ENCODE assay signal across 9 cellular contexts in the genomic region with DNA sequence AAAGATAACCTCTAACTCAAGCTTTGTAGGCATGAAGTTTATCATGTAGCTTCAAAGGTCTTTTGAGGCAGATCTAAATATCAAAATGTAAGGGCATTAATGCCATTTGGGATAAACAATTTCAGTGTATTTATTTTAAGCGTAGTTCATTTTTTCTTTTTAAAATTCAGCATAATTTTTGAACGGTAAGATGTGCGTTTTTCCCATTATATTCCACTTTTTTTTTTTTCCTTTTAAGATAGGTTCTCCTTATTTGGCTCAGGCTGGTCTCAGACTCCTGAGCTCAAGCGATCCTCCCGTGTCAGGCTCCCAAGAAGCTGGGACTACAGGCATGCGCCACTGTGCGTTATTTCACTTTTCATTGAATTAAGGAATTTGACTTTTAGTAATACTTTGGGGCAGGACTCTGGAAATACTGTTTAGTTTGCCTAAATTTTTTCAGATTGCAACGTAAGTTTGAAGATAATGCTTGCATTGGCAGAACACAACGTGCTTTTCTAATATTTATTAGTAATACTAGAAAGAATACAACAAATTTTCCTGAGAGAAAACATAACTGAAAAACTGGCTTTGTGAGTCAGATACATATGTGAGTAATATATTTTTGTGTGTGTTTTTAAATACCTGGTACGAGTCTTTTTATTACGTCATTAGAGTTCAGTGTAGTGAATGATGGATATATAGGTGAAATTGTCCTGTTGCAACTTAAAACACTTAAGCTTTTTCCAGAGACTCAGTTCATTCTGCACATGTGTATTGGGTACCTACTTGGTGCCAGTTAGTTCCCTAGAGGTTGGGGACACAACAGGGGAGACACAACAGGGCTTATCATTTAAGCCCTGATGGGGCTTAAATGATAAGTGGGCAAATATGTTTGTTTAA. TPM values are rescaled to one million over a fixed set of nuclear protein-coding genes. Genes with fewer than 3 reads are reported as not detected.
A peak's percentile ranks its signal among the peaks of the same experiment; 100 is the strongest.
DNase-seq lines count a peak whose midpoint lies in the region; ATAC-seq and TF ChIP-seq lines count a peak whose summit lies in the region.
"Had no signal": no experiment of that assay in that cellular context is flagged by ENCODE, and none has a peak within 500 bp of the region (broad histone marks: within the 10 kb centered on the region; RNA-seq: fewer than 3 reads in every experiment).

No MANE protein-coding gene starts in this region.

- H3K4me1 ChIP-seq in Caco-2 (peaks cover 10% of the 10 kb centered on the region; the same call in 1 of the 2 replicates), MM.1S (ENCODE audit: low read length) (peaks cover 10% of the 10 kb centered on the region; the same call in 1 of the 2 replicates), ascending aorta (no peaks in the 10 kb centered on the region)

- no peaks in the 10 kb centered on the region; the same call in 1 of the 2 replicates for H3K9me3 ChIP-seq in Caco-2
- H3K9me3 ChIP-seq in MM.1S (replicated peaks; ENCODE audit: insufficient read depth, low read length) = no peaks in the 10 kb centered on the region
- no peaks in the 10 kb centered on the region for H3K9me3 ChIP-seq in ascending aorta

- H3F3A ChIP-seq in MM.1S (ENCODE audit: insufficient read depth, low read length) = peaks cover 7% of the 10 kb centered on the region; the same call in 1 of the 2 replicates

- BruUV-seq in Caco-2 (replicated peaks; lab: Mats Ljungman, UMichigan) = no TSS peak

- no peak for ATAC-seq in naive thymus-derived CD8-positive, alpha-beta T cell
- no peak for ATAC-seq in effector memory CD8-positive, alpha-beta T cell (replicated peaks)
- no peak for ATAC-seq in stimulated activated naive CD8-positive, alpha-beta T cell treated with anti-CD3 and anti-CD28 coated beads, Interleukin-15, Interleukin-2, amounts not matched to agents 100 U/mL and 50 U/mL, for 24 hours

- peaks cover 23% of the 10 kb centered on the region for H3K79me2 ChIP-seq in MM.1S (ENCODE audit: low read length)

- H3K36me3 ChIP-seq in Caco-2 (ENCODE audit: control insufficient read depth, insufficient read depth, low read length) = no peaks in the 10 kb centered on the region
- no peaks in the 10 kb centered on the region for H3K36me3 ChIP-seq in MM.1S (replicated peaks; ENCODE audit: insufficient read depth, low read length)
- no peaks in the 10 kb centered on the region for H3K36me3 ChIP-seq in ascending aorta

- peaks cover 18% of the 10 kb centered on the region for H3K36me3 Mint-ChIP-seq in Caco-2 (ENCODE audit: insufficient read depth, unreplicated experiment)
- H3K36me3 Mint-ChIP-seq in dendritic cell treated with granulocyte-macrophage colony-stimulating factor and Interleukin-4, amounts not matched to agents 40 ng/mL and 50 ng/mL, for 4 days (ENCODE audit: low read depth) = peaks cover 6% of the 10 kb centered on the region
- H3K36me3 Mint-ChIP-seq in naive thymus-derived CD8-positive, alpha-beta T cell = peaks cover 3 to 6% (median 6%) of the 10 kb centered on the region in 3 donors
- H3K36me3 Mint-ChIP-seq in effector memory CD8-positive, alpha-beta T cell (ENCODE audit: insufficient read depth) = no peaks in the 10 kb centered on the region

- CTCF ChIA-PET in Caco-2 (lab: Charles Lee) = interaction anchor here (1.3 to 3.2 kb wide), 5 partner anchors 26 to 275 kb away, joined by 3 to 23 read pairs (median 5); no protein-coding TSS in a partner anchor

- no peaks in the 10 kb centered on the region for H3K9me2 ChIP-seq in MM.1S (replicated peaks; ENCODE audit: insufficient read depth, low read length)

- TF ChIP-seq CTCF in Caco-2 (IDR thresholded peaks at IDR 0.05; ENCODE audit: insufficient read depth in 1 of 2, low read depth in 1 of 2, low read length in 1 of 2, severe bottlenecking in 1 of 2, unreplicated experiment in 1 of 2) (no peak), MM.1S (IDR thresholded peaks at IDR 0.05; ENCODE audit: low read length) (no peak), ascending aorta (IDR thresholded peaks at IDR 0.05) (no peak)

- H3K27ac ChIP-seq in MM.1S (ENCODE audit: low read length) (no peak overlapping the region), ascending aorta (no peak overlapping the region)

- H2AFZ ChIP-seq in MM.1S (ENCODE audit: low read length) = peak overlapping the region; percentile 31; the same call in 1 of the 2 replicates

- peaks cover 6% of the 10 kb centered on the region for H3K4me1 Mint-ChIP-seq in Caco-2 (ENCODE audit: low read depth, unreplicated experiment)
- peaks cover 25% of the 10 kb centered on the region for H3K4me1 Mint-ChIP-seq in dendritic cell treated with granulocyte-macrophage colony-stimulating factor and Interleukin-4, amounts not matched to agents 40 ng/mL and 50 ng/mL, for 4 days (ENCODE audit: low read depth)
- peaks cover 6 to 50% (median 30%) of the 10 kb centered on the region in 4 donors for H3K4me1 Mint-ChIP-seq in naive thymus-derived CD8-positive, alpha-beta T cell
- peaks cover 7 to 9% of the 10 kb centered on the region in 2 donors for H3K4me1 Mint-ChIP-seq in effector memory CD8-positive, alpha-beta T cell (ENCODE audit: low read depth in 2 of 2)

- H3K9ac ChIP-seq in MM.1S (ENCODE audit: low read length) = peak overlapping the region; percentile 67; the same call in 1 of the 2 replicates

- peak overlapping the region; percentile 53 for H3K4me2 ChIP-seq in MM.1S (ENCODE audit: low read depth, low read length)

- H4K20me1 ChIP-seq in MM.1S (ENCODE audit: insufficient read depth, low read length) = no peaks in the 10 kb centered on the region

- intact Hi-C loops in Caco-2 (cut with micrococcal nuclease; ENCODE audit: unreplicated experiment) (no loop called here), ascending aorta (cut with DNase I) (no loop called here)
- intact Hi-C loops in dendritic cell treated with granulocyte-macrophage colony-stimulating factor and Interleukin-4, amounts not matched to agents 40 ng/mL and 50 ng/mL, for 4 days (cut with micrococcal nuclease) = loop anchor here (10.0 kb wide), 1 partner anchor 182 kb away; no protein-coding TSS in a partner anchor

- peak overlapping the region; percentile 89 for H3K4me3 Mint-ChIP-seq in Caco-2 (ENCODE audit: unreplicated experiment)
- H3K4me3 Mint-ChIP-seq in dendritic cell treated with granulocyte-macrophage colony-stimulating factor and Interleukin-4, amounts not matched to agents 40 ng/mL and 50 ng/mL, for 4 days = peak overlapping the region; percentile 13
- peak overlapping the region in 8 of 10 donors; percentile 72 to 93 (median 88) for H3K4me3 Mint-ChIP-seq in naive thymus-derived CD8-positive, alpha-beta T cell
- peak overlapping the region in 1 of 2 donors; percentile 70 for H3K4me3 Mint-ChIP-seq in effector memory CD8-positive, alpha-beta T cell

- POLR2A ChIA-PET in Caco-2 (lab: Charles Lee) = interaction anchor here (0.7 kb wide), 1 partner anchor 71 kb away, joined by 5 read pairs; no protein-coding TSS in a partner anchor
- POLR2A ChIA-PET in naive thymus-derived CD8-positive, alpha-beta T cell (lab: Charles Lee) = no interaction called here

- peak overlapping the region; percentile 86 for H3K27ac Mint-ChIP-seq in Caco-2 (ENCODE audit: unreplicated experiment)
- no peak overlapping the region for H3K27ac Mint-ChIP-seq in dendritic cell treated with granulocyte-macrophage colony-stimulating factor and Interleukin-4, amounts not matched to agents 40 ng/mL and 50 ng/mL, for 4 days
- peak overlapping the region in 6 of 10 donors; percentile 44 to 93 (median 89) for H3K27ac Mint-ChIP-seq in naive thymus-derived CD8-positive, alpha-beta T cell
- H3K27ac Mint-ChIP-seq in effector memory CD8-positive, alpha-beta T cell = no peak overlapping the region

- peaks cover 10% of the 10 kb centered on the region for H3K9me3 Mint-ChIP-seq in Caco-2 (ENCODE audit: unreplicated experiment)
- peaks cover 8% of the 10 kb centered on the region for H3K9me3 Mint-ChIP-seq in dendritic cell treated with granulocyte-macrophage colony-stimulating factor and Interleukin-4, amounts not matched to agents 40 ng/mL and 50 ng/mL, for 4 days
- H3K9me3 Mint-ChIP-seq in naive thymus-derived CD8-positive, alpha-beta T cell = peaks cover 0 to 6% (median 0%) of the 10 kb centered on the region in 9 donors
- peaks cover 0 to 4% of the 10 kb centered on the region in 2 donors for H3K9me3 Mint-ChIP-seq in effector memory CD8-positive, alpha-beta T cell

- no peaks in the 10 kb centered on the region for H3K27me3 ChIP-seq in Caco-2 (replicated peaks; ENCODE audit: control insufficient read depth, insufficient read depth, low read length)
- no peaks in the 10 kb centered on the region for H3K27me3 ChIP-seq in MM.1S (replicated peaks; ENCODE audit: insufficient read depth, low read length)
- H3K27me3 ChIP-seq in ascending aorta = no peaks in the 10 kb centered on the region

- H3K4me3 ChIP-seq in Caco-2 (ENCODE audit: low read depth, low read length) (peak overlapping the region; percentile 8; the same call in 1 of the 2 replicates), MM.1S (ENCODE audit: low read length) (0 out of 2 replicates have a peak overlapping the region, but pooled peaks have one; percentile 85), ascending aorta (no peak overlapping the region)

- DNase-seq in Caco-2 (no peak), MM.1S (no peak), ascending aorta (ENCODE audit: low spot score in 2 of 2) (no peak)
- no peak for DNase-seq in naive thymus-derived CD8-positive, alpha-beta T cell
- DNase-seq in effector memory CD8-positive, alpha-beta T cell = no peak
- DNase-seq in stimulated activated naive CD8-positive, alpha-beta T cell treated with anti-CD3 and anti-CD28 coated beads, Interleukin-15, Interleukin-2, amounts not matched to agents 100 U/mL and 50 U/mL, for 24 hours = no peak
- DNase-seq in activated naive CD4-positive, alpha-beta T cell treated with anti-CD3 and anti-CD28 coated beads, Interleukin-2, amount 50 U/mL, for 16 hours = no peak
- DNase-seq: activated CD4-positive, alpha-beta T cell treated with anti-CD3 and anti-CD28 coated beads for 48 hours had no signal

- H3K27me3 Mint-ChIP-seq in Caco-2 (ENCODE audit: insufficient read depth, unreplicated experiment) = no peaks in the 10 kb centered on the region
- no peaks in the 10 kb centered on the region for H3K27me3 Mint-ChIP-seq in dendritic cell treated with granulocyte-macrophage colony-stimulating factor and Interleukin-4, amounts not matched to agents 40 ng/mL and 50 ng/mL, for 4 days
- peaks cover 0 to 1% (median 0%) of the 10 kb centered on the region in 5 donors for H3K27me3 Mint-ChIP-seq in naive thymus-derived CD8-positive, alpha-beta T cell
- H3K27me3 Mint-ChIP-seq in effector memory CD8-positive, alpha-beta T cell = peaks cover 40 to 42% of the 10 kb centered on the region in 2 donors

RNA-seq across cellular contexts. Expression of gene RALGPS2, which starts 2.2 kb away (rescaled TPM):
- total RNA-seq in Caco-2 (2022) = 26.1 and 38.6 TPM in 2 replicates
- 10 to 100 TPM; 23.8 to 31.1 TPM for total RNA-seq in naive thymus-derived CD8-positive, alpha-beta T cell
- polyA plus RNA-seq in naive thymus-derived CD8-positive, alpha-beta T cell = 10 to 100 TPM in 1 of 3 donors, 1 to 10 TPM in 2; 3.1 to 14.6 (median 7.3) TPM
- total RNA-seq in ascending aorta = 2.2 TPM

Comparison
In these comparisons a context has a peak if more than half of its experiments do, and no peak if none do; other contexts are left out.
1. H3K4me3 ChIP-seq: peak in Caco-2 (single experiment) and MM.1S (single experiment); none in ascending aorta (0 of 2).
2. H3K27ac Mint-ChIP-seq: peak in Caco-2 (single experiment) and naive thymus-derived CD8-positive, alpha-beta T cell (6 of 10); none in dendritic cell treated with granulocyte-macrophage colony-stimulating factor and Interleukin-4, amounts not matched to agents 40 ng/mL and 50 ng/mL, for 4 days (single experiment) and effector memory CD8-positive, alpha-beta T cell (0 of 2).